In the genomic region with DNA sequence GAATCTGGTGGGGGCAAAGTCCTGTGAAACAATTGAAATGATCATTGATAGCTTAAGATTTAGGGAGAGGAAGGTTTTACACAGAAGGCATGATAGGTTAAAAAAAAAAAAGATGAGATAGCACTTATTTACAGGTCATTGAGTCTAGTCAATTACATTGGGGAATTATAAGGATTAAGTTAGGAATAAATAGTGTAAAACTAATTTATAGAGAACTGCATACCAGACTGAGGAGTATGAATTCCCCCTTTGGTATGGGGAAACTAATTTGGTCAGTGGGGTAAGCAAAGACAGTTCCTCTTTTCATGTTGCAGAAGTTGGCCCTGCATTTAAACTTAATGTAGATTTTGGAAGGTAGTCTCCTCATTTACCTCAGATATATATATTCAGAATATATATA, we compare ENCODE assay signal across 9 cellular contexts. TPM values are rescaled to one million over a fixed set of nuclear protein-coding genes. Genes with fewer than 3 reads are reported as not detected.
DNase-seq lines count a peak whose midpoint lies in the region; ATAC-seq and TF ChIP-seq lines count a peak whose summit lies in the region.
"Had no signal": no experiment of that assay in that cellular context is flagged by ENCODE, and none has a peak within 500 bp of the region (broad histone marks: within the 10 kb centered on the region; RNA-seq: fewer than 3 reads in every experiment).

No MANE protein-coding gene starts in this region.

- no peaks in the 10 kb centered on the region for H3K9me3 Mint-ChIP-seq in T-helper 1 cell treated with Interleukin-12 subunit alpha and Interleukin-12 subunit beta and Interleukin-4 antibody, amounts not matched to agents 30 μg/mL and 1 μg/mL, for 36 hours
- H3K9me3 Mint-ChIP-seq in osteocyte (ENCODE audit: unreplicated experiment), result peaks cover 4% of the 10 kb centered on the region

- no peak overlapping the region for H3K4me3 ChIP-seq in MG63

- H3K4me3 Mint-ChIP-seq in T-helper 1 cell treated with Interleukin-12 subunit alpha and Interleukin-12 subunit beta and Interleukin-4 antibody, amounts not matched to agents 30 μg/mL and 1 μg/mL, for 36 hours, result peak overlapping the region; percentile 6
- H3K4me3 Mint-ChIP-seq in osteocyte (ENCODE audit: unreplicated experiment), result no peak overlapping the region

- peaks cover 15% of the 10 kb centered on the region for H3K36me3 Mint-ChIP-seq in T-helper 1 cell treated with Interleukin-12 subunit alpha and Interleukin-12 subunit beta and Interleukin-4 antibody, amounts not matched to agents 30 μg/mL and 1 μg/mL, for 36 hours (ENCODE audit: low read depth)
- peaks cover 16% of the 10 kb centered on the region for H3K36me3 Mint-ChIP-seq in osteocyte (ENCODE audit: unreplicated experiment)

- peaks cover 42% of the 10 kb centered on the region for H3K4me1 Mint-ChIP-seq in T-helper 1 cell treated with Interleukin-12 subunit alpha and Interleukin-12 subunit beta and Interleukin-4 antibody, amounts not matched to agents 30 μg/mL and 1 μg/mL, for 36 hours (ENCODE audit: low read depth)
- peaks cover 65% of the 10 kb centered on the region for H3K4me1 Mint-ChIP-seq in osteocyte (ENCODE audit: unreplicated experiment)

- no peaks in the 10 kb centered on the region for H3K9me3 ChIP-seq in MG63

- ATAC-seq in HG02571 (IDR thresholded peaks at IDR 0.05; ENCODE audit: unreplicated experiment), result peak; percentile 46
- no peak for ATAC-seq in SK-N-SH treated with all-trans-retinoic acid at 6 μM for 48 hours

- H3K27me3 ChIP-seq in MG63, result no peaks in the 10 kb centered on the region

- peaks cover 92% of the 10 kb centered on the region for H3K36me3 ChIP-seq in MG63

- peak overlapping the region; percentile 47 for H3K27ac Mint-ChIP-seq in T-helper 1 cell treated with Interleukin-12 subunit alpha and Interleukin-12 subunit beta and Interleukin-4 antibody, amounts not matched to agents 30 μg/mL and 1 μg/mL, for 36 hours
- H3K27ac Mint-ChIP-seq in osteocyte (ENCODE audit: unreplicated experiment), result peak overlapping the region; percentile 0

- H3K27me3 Mint-ChIP-seq in T-helper 1 cell treated with Interleukin-12 subunit alpha and Interleukin-12 subunit beta and Interleukin-4 antibody, amounts not matched to agents 30 μg/mL and 1 μg/mL, for 36 hours (ENCODE audit: low read depth), result no peaks in the 10 kb centered on the region
- no peaks in the 10 kb centered on the region for H3K27me3 Mint-ChIP-seq in osteocyte (ENCODE audit: unreplicated experiment)

- DNase-seq in T-helper 1 cell (no peak), NOMO-1 treated with dmso at 0.1 percent for 144 hours (lab: John Stamatoyannopoulos, UW; ENCODE audit: unreplicated experiment) (peak; percentile 57), osteocyte (ENCODE audit: extremely low spot score, unreplicated experiment) (no peak), MG63 (no peak)
- DNase-seq in stimulated activated CD8-positive, alpha-beta memory T cell treated with anti-CD3 and anti-CD28 coated beads, Interleukin-4, amount 100 ng/mL, for 48 hours, result no peak
- DNase-seq: substantia nigra had no signal

- no peak for TF ChIP-seq CTCF in osteocyte (IDR thresholded peaks at IDR 0.05)

TF ChIP-seq in SK-N-SH treated with all-trans-retinoic acid at 6 μM for 48 hours, 23 proteins besides CTCF, POLR2A, EP300 and RAD21 (continues in another document):
- TF ChIP-seq CSDC2 (CRISPR knock-in tag; IDR thresholded peaks at IDR 0.05) (no peak), ESRRG (CRISPR knock-in tag; IDR thresholded peaks at IDR 0.05) (no peak), CREB5 (CRISPR knock-in tag; IDR thresholded peaks at IDR 0.05; ENCODE audit: low read depth) (no peak), ZFP30 (CRISPR knock-in tag; IDR thresholded peaks at IDR 0.05) (no peak), SNAI2 (CRISPR knock-in tag; IDR thresholded peaks at IDR 0.05) (no peak), GLIS3 (CRISPR knock-in tag; IDR thresholded peaks at IDR 0.05) (no peak), ZC3H10 (CRISPR knock-in tag; IDR thresholded peaks at IDR 0.05) (no peak), CSRNP3 (CRISPR knock-in tag; IDR thresholded peaks at IDR 0.05) (no peak), ZNF8 (CRISPR knock-in tag; IDR thresholded peaks at IDR 0.05) (no peak), PPARA (CRISPR knock-in tag; IDR thresholded peaks at IDR 0.05; ENCODE audit: borderline replicate concordance) (no peak), TOX (CRISPR knock-in tag; IDR thresholded peaks at IDR 0.05; ENCODE audit: borderline replicate concordance) (no peak), ZFP3 (CRISPR knock-in tag; IDR thresholded peaks at IDR 0.05) (no peak), RARB (CRISPR knock-in tag; IDR thresholded peaks at IDR 0.05) (no peak), ARNTL (CRISPR knock-in tag; IDR thresholded peaks at IDR 0.05; ENCODE audit: borderline replicate concordance, low read depth) (no peak), TCF4 (CRISPR knock-in tag; IDR thresholded peaks at IDR 0.05; ENCODE audit: borderline replicate concordance) (no peak)
- TF ChIP-seq, protein P1, sequence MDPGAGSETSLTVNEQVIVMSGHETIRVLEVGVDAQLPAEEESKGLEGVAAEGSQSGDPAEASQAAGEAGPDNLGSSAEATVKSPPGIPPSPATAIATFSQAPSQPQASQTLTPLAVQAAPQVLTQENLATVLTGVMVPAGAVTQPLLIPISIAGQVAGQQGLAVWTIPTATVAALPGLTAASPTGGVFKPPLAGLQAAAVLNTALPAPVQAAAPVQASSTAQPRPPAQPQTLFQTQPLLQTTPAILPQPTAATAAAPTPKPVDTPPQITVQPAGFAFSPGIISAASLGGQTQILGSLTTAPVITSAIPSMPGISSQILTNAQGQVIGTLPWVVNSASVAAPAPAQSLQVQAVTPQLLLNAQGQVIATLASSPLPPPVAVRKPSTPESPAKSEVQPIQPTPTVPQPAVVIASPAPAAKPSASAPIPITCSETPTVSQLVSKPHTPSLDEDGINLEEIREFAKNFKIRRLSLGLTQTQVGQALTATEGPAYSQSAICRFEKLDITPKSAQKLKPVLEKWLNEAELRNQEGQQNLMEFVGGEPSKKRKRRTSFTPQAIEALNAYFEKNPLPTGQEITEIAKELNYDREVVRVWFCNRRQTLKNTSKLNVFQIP (CRISPR knock-in tag; IDR thresholded peaks at IDR 0.05; ENCODE audit: borderline replicate concordance, low read depth), result no peak
- TF ChIP-seq, protein P2, sequence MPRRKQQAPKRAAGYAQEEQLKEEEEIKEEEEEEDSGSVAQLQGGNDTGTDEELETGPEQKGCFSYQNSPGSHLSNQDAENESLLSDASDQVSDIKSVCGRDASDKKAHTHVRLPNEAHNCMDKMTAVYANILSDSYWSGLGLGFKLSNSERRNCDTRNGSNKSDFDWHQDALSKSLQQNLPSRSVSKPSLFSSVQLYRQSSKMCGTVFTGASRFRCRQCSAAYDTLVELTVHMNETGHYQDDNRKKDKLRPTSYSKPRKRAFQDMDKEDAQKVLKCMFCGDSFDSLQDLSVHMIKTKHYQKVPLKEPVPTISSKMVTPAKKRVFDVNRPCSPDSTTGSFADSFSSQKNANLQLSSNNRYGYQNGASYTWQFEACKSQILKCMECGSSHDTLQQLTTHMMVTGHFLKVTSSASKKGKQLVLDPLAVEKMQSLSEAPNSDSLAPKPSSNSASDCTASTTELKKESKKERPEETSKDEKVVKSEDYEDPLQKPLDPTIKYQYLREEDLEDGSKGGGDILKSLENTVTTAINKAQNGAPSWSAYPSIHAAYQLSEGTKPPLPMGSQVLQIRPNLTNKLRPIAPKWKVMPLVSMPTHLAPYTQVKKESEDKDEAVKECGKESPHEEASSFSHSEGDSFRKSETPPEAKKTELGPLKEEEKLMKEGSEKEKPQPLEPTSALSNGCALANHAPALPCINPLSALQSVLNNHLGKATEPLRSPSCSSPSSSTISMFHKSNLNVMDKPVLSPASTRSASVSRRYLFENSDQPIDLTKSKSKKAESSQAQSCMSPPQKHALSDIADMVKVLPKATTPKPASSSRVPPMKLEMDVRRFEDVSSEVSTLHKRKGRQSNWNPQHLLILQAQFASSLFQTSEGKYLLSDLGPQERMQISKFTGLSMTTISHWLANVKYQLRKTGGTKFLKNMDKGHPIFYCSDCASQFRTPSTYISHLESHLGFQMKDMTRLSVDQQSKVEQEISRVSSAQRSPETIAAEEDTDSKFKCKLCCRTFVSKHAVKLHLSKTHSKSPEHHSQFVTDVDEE (CRISPR knock-in tag; IDR thresholded peaks at IDR 0.05), result no peak

RNA-seq across cellular contexts. Expression of gene GLS, which starts 10.7 kb away (rescaled TPM):
- 167 and 178 TPM in 2 replicates for total RNA-seq in osteocyte
- 118 and 149 TPM in 2 replicates for total RNA-seq in MG63 (2014; rRNA removed; shearing (Covaris generic); ENCODE audit: low replicate concordance)
